9 cellular contexts compared by ENCODE assay signal in the genomic region with DNA sequence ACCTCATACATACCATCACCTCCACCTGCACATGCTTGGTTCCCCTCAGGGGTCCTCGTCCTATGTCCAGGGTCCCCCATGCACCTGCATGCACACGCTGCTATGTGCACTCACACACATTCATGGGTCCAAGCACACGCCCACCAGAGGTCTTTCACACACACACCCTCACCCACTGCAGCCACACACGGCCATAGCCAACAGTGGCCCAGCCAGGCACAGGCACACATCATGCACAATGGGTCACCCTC. TPM values are rescaled to one million over a fixed set of nuclear protein-coding genes. Genes with fewer than 3 reads are reported as not detected.
A peak's percentile ranks its signal among the peaks of the same experiment; 100 is the strongest.
DNase-seq lines count a peak whose midpoint lies in the region; ATAC-seq and TF ChIP-seq lines count a peak whose summit lies in the region.
"Had no signal": no experiment of that assay in that cellular context is flagged by ENCODE, and none has a peak within 500 bp of the region (broad histone marks: within the 10 kb centered on the region; RNA-seq: fewer than 3 reads in every experiment).

No MANE protein-coding gene starts in this region.

- POLR2A ChIA-PET in T-cell (lab: Charles Lee): no interaction called here

- intact Hi-C loops in CD14-positive monocyte (cut with micrococcal nuclease): no loop called here

- DNase-seq in CD14-positive monocyte (ENCODE audit: low spot score) (no peak), T-cell (no peak), fibroblast of lung (ENCODE audit: low read depth in 2 of 2) (no peak), osteocyte (ENCODE audit: extremely low spot score, unreplicated experiment) (no peak), activated gamma-delta T cell treated with Interleukin-2 at 50 U/mL for 16 hours (no peak), NCI-H1092 (lab: John Stamatoyannopoulos, UW) (no peak)
- DNase-seq: GDM1 had no signal

- H3K27ac ChIP-seq in fibroblast of lung (ENCODE audit: insufficient read depth, low read length): no peak overlapping the region

- CTCF ChIA-PET in T-cell (lab: Charles Lee): interaction anchor here in 1 of 2 donors (0.6 kb wide), 1 partner anchor 180 kb away, joined by 5 read pairs; no protein-coding TSS in a partner anchor

- H3K36me3 ChIP-seq in fibroblast of lung (ENCODE audit: control insufficient read depth, insufficient read depth, low read length): no peaks in the 10 kb centered on the region

- H3K4me3 ChIP-seq in fibroblast of lung (replicated peaks in 1 of 4; ENCODE audit: control extremely low read depth in 1 of 4, insufficient read depth in 1 of 4, low read depth in 3 of 4, low read length in 4 of 4): peak overlapping the region; percentile 58 to 69 (median 65)

- H3K9me3 ChIP-seq in fibroblast of lung (ENCODE audit: control insufficient read depth, insufficient read depth, low read depth, low read length): no peaks in the 10 kb centered on the region

- H3K4me3 Mint-ChIP-seq in CD14-positive monocyte (peak overlapping the region; percentile 78 to 89), T-cell (peak overlapping the region; percentile 73 to 81 (median 80)), osteocyte (ENCODE audit: unreplicated experiment) (peak overlapping the region; percentile 79)

- H3K9me3 Mint-ChIP-seq in CD14-positive monocyte (peaks cover 0 to 14% (median 7%) of the 10 kb centered on the region in 7 donors), T-cell (no peaks in the 10 kb centered on the region), osteocyte (ENCODE audit: unreplicated experiment) (no peaks in the 10 kb centered on the region)

- peaks cover 7 to 10% of the 10 kb centered on the region in 2 donors for H3K36me3 Mint-ChIP-seq in CD14-positive monocyte
- no peaks in the 10 kb centered on the region for H3K36me3 Mint-ChIP-seq in T-cell
- H3K36me3 Mint-ChIP-seq in osteocyte (ENCODE audit: unreplicated experiment): no peaks in the 10 kb centered on the region

- H4K20me1 ChIP-seq in fibroblast of lung (ENCODE audit: control insufficient read depth, extremely low read depth, insufficient read depth, low read length): no peaks in the 10 kb centered on the region

- peak overlapping the region; percentile 95 for H3K4me2 ChIP-seq in fibroblast of lung (ENCODE audit: extremely low read depth, insufficient read depth, low read length)

- H3K27ac Mint-ChIP-seq in CD14-positive monocyte (peak overlapping the region in 2 of 7 donors; percentile 19 to 72), T-cell (no peak overlapping the region), osteocyte (ENCODE audit: unreplicated experiment) (peak overlapping the region; percentile 44)

- TF ChIP-seq CTCF in CD14-positive monocyte (IDR thresholded peaks at IDR 0.05) (no peak), fibroblast of lung (conservative IDR thresholded peaks at IDR 0.05 in 1 of 2, IDR thresholded peaks at IDR 0.05 in 1 of 2; ENCODE audit: low read depth in 1 of 2, low read length in 2 of 2) (no peak), osteocyte (IDR thresholded peaks at IDR 0.05) (no peak)

- H2AFZ ChIP-seq in fibroblast of lung (ENCODE audit: low read length): no peak overlapping the region

- ATAC-seq in T-cell (replicated peaks in 1 of 4): no peak
- no peak for ATAC-seq in HG03342 (IDR thresholded peaks at IDR 0.05; ENCODE audit: unreplicated experiment)
- no peak for ATAC-seq in HG02798 (IDR thresholded peaks at IDR 0.05; ENCODE audit: poor library complexity, unreplicated experiment)

- peaks cover 22% of the 10 kb centered on the region for H3K4me1 ChIP-seq in fibroblast of lung (ENCODE audit: control insufficient read depth, extremely low read depth, insufficient read depth, low read length)

- H3K27me3 ChIP-seq in fibroblast of lung (ENCODE audit: control insufficient read depth, insufficient read depth, low read length): no peaks in the 10 kb centered on the region

- H3K4me1 Mint-ChIP-seq in CD14-positive monocyte (peaks cover 50% of the 10 kb centered on the region), T-cell (peaks cover 15 to 23% (median 18%) of the 10 kb centered on the region in 3 donors), osteocyte (ENCODE audit: unreplicated experiment) (peaks cover 54% of the 10 kb centered on the region)

- peaks cover 4% of the 10 kb centered on the region for H3K79me2 ChIP-seq in fibroblast of lung (ENCODE audit: control insufficient read depth, insufficient read depth, low read length)

- H3K27me3 Mint-ChIP-seq in CD14-positive monocyte (ENCODE audit: low read depth in 3 of 3) (peaks cover 47 to 72% (median 61%) of the 10 kb centered on the region in 3 donors), T-cell (peaks cover 32 to 50% of the 10 kb centered on the region in 2 donors), osteocyte (ENCODE audit: unreplicated experiment) (no peaks in the 10 kb centered on the region)

- no peak overlapping the region for H3K9ac ChIP-seq in fibroblast of lung (ENCODE audit: insufficient read depth, low read length)

RNA-seq across cellular contexts. Expression of a gene that starts 1.2 kb away (rescaled TPM):
- polyA plus RNA-seq in CD14-positive monocyte: under 1 TPM; 0.05 to 0.12 TPM
- total RNA-seq in T-cell: 1 to 10 TPM in 1 of 5 donors, under 1 TPM in 4; 0.07 to 1.1 (median 0.47) TPM
- total RNA-seq in fibroblast of lung: 25.9 and 32.9 TPM in 2 replicates
- polyA plus RNA-seq in fibroblast of lung: 13.7 and 16.2 TPM in 2 replicates
- polyA plus RNA-seq in fibroblast of lung (2012): 64.6 and 85.2 TPM in 2 replicates
- 88.7 and 132 TPM in 2 replicates for polyA minus RNA-seq in fibroblast of lung (ENCODE audit: low replicate concordance)
- total RNA-seq in osteocyte: 54.4 and 63.4 TPM in 2 replicates

Comparison
In these comparisons a context has a peak if more than half of its experiments do, and no peak if none do; other contexts are left out.
1. RNA of a gene that starts 1.2 kb away (total RNA-seq): 54.4 to 63.4 TPM in osteocyte and 25.9 to 32.9 TPM in fibroblast of lung; 0.07 to 1.1 TPM in T-cell; every median in the first group is over 10 times any median in the second.
2. Peak in every context shown above with its lines, with median percentiles within 50 percentile points of each other: H3K4me3 Mint-ChIP-seq.